13 cellular contexts compared by ENCODE assay signal in genomic region chr17:74970395-74970794, GRCh38. TPM values are rescaled to one million over a fixed set of nuclear protein-coding genes. Genes with fewer than 3 reads are reported as not detected.
A peak's percentile ranks its signal among the peaks of the same experiment; 100 is the strongest.
DNase-seq lines count a peak whose midpoint lies in the region; ATAC-seq and TF ChIP-seq lines count a peak whose summit lies in the region.
"Had no signal": no experiment of that assay in that cellular context is flagged by ENCODE, and none has a peak within 500 bp of the region (broad histone marks: within the 10 kb centered on the region; RNA-seq: fewer than 3 reads in every experiment).

No MANE protein-coding gene starts in this region.

- no peaks in the 10 kb centered on the region for H3K9me3 ChIP-seq in PC-3 (ENCODE audit: low read length)
- H3K9me3 ChIP-seq in liver (ENCODE audit: control insufficient read depth in 4 of 4, low read length in 3 of 4) = no peaks in the 10 kb centered on the region
- H3K9me3 ChIP-seq in skeletal muscle tissue (ENCODE audit: control insufficient read depth in 3 of 3, low read length in 3 of 3) = no peaks in the 10 kb centered on the region
- H3K9me3 ChIP-seq: BLaER1 treated with 17β-estradiol and CSF1 and Interleukin-3, amounts not matched to agents 10 nM and 100 nM had no signal

- no peaks in the 10 kb centered on the region for H3K9me2 ChIP-seq in PC-3 (replicated peaks; ENCODE audit: low read length)

- no peak for ATAC-seq in PC-3
- ATAC-seq: stimulated activated effector memory CD8-positive, alpha-beta T cell treated with anti-CD3 and anti-CD28 coated beads, Interleukin-12 subunit alpha, Interleukin-12 subunit beta, amount 100 ng/mL, for 72 hours had no signal

- TF ChIP-seq CTCF in PC-3 (conservative IDR thresholded peaks at IDR 0.05; ENCODE audit: low read depth, low read length) (no peak), dorsolateral prefrontal cortex (IDR thresholded peaks at IDR 0.05 in 54 of 56, conservative IDR thresholded peaks at IDR 0.05 in 2 of 56; ENCODE audit: low read depth in 1 of 56, partially characterized antibody in 56 of 56) (no peak), liver (IDR thresholded peaks at IDR 0.05; ENCODE audit: low read depth, low read length, missing input control) (no peak)

- peaks cover 36% of the 10 kb centered on the region for H3K4me1 ChIP-seq in PC-3 (ENCODE audit: insufficient read depth, low read length)
- H3K4me1 ChIP-seq in liver (ENCODE audit: control insufficient read depth in 4 of 4, insufficient read depth in 4 of 4, low read length in 3 of 4) = peaks cover 4 to 12% (median 5%) of the 10 kb centered on the region in 4 donors
- H3K4me1 ChIP-seq in skeletal muscle tissue (ENCODE audit: control insufficient read depth in 3 of 3, insufficient read depth in 3 of 3, low read length in 3 of 3) = peaks cover 4 to 9% (median 7%) of the 10 kb centered on the region in 3 donors

- H2AFZ ChIP-seq in PC-3 (ENCODE audit: low read length) = no peak overlapping the region

- DNase-seq in PC-3 (no peak), dorsolateral prefrontal cortex (no peak), HT-29 (ENCODE audit: low spot score) (no peak), D341Med (ENCODE audit: low spot score) (no peak), foreskin melanocyte (no peak), GM19238 (ENCODE audit: insufficient read length, low spot score) (no peak)
- DNase-seq: NCI-H226; retina; stimulated activated CD4-positive, alpha-beta T cell treated with anti-CD3 and anti-CD28 coated beads, Interleukin-4, amount 100 ng/mL, for 24 hours had no signal

- H3K27me3 ChIP-seq in PC-3 (ENCODE audit: low read length) (no peaks in the 10 kb centered on the region), dorsolateral prefrontal cortex (no peaks in the 10 kb centered on the region), liver (ENCODE audit: control insufficient read depth in 4 of 4, insufficient read depth in 4 of 4, low read length in 3 of 4) (peaks cover 0 to 3% (median 0%) of the 10 kb centered on the region in 4 donors), skeletal muscle tissue (ENCODE audit: control insufficient read depth in 3 of 3, insufficient read depth in 3 of 3, low read length in 3 of 3) (peaks cover 21 to 38% (median 38%) of the 10 kb centered on the region in 3 donors)

- no TSS peak for BruUV-seq in PC-3 (replicated peaks; lab: Mats Ljungman, UMichigan)

- H3K4me3 ChIP-seq in PC-3 (ENCODE audit: low read length) (no peak overlapping the region), dorsolateral prefrontal cortex (peak overlapping the region in 52 of 59 donors; percentile 55 to 97 (median 88)), liver (ENCODE audit: low read depth in 1 of 3, low read length in 3 of 3) (no peak overlapping the region), skeletal muscle tissue (ENCODE audit: low read length in 3 of 3) (peak overlapping the region; percentile 3 to 54 (median 51))
- H3K4me3 ChIP-seq: BLaER1 treated with 17β-estradiol and CSF1 and Interleukin-3, amounts not matched to agents 10 nM and 100 nM had no signal

- H3K79me2 ChIP-seq in PC-3 (ENCODE audit: low read length) = peaks cover 21% of the 10 kb centered on the region

- TF ChIP-seq RAD21 in liver (IDR thresholded peaks at IDR 0.05) = no peak

- CTCF ChIA-PET in PC-3 (lab: Charles Lee) = no interaction called here

- H3K36me3 ChIP-seq in PC-3 (ENCODE audit: low read depth, low read length) = no peaks in the 10 kb centered on the region
- no peaks in the 10 kb centered on the region for H3K36me3 ChIP-seq in liver (ENCODE audit: control insufficient read depth in 4 of 4, insufficient read depth in 3 of 4, low read depth in 1 of 4, low read length in 3 of 4)
- no peaks in the 10 kb centered on the region for H3K36me3 ChIP-seq in skeletal muscle tissue (ENCODE audit: control insufficient read depth in 3 of 3, insufficient read depth in 3 of 3, low read length in 3 of 3)
- H3K36me3 ChIP-seq: BLaER1 treated with 17β-estradiol and CSF1 and Interleukin-3, amounts not matched to agents 10 nM and 100 nM had no signal

- intact Hi-C loops in PC-3 (cut with micrococcal nuclease) = no loop called here
- intact Hi-C loops in dorsolateral prefrontal cortex (cut with DNase I) = no loop called here

- no peaks in the 10 kb centered on the region for H4K20me1 ChIP-seq in PC-3 (ENCODE audit: low read length)

- H3K4me2 ChIP-seq in PC-3 (ENCODE audit: low read length) = peak overlapping the region; percentile 96

- WGBS in liver = 80% methylated on average over 3 of the region's 3 CpGs

- POLR2A ChIA-PET in PC-3 (lab: Charles Lee; ENCODE audit: unreplicated experiment) = no interaction called here

- H3K9ac ChIP-seq in PC-3 (ENCODE audit: low read length) (no peak overlapping the region), liver (ENCODE audit: low read depth in 1 of 2, low read length in 2 of 2) (no peak overlapping the region), skeletal muscle tissue (ENCODE audit: low read depth in 1 of 3, low read length in 3 of 3) (peak overlapping the region in 1 of 3 donors; percentile 25)
- H3K9ac ChIP-seq: BLaER1 treated with 17β-estradiol and CSF1 and Interleukin-3, amounts not matched to agents 10 nM and 100 nM had no signal

- H3K27ac ChIP-seq in PC-3 (ENCODE audit: low read length) = no peak overlapping the region
- H3K27ac ChIP-seq in dorsolateral prefrontal cortex = peak overlapping the region in 53 of 59 donors; percentile 20 to 97 (median 93)
- H3K27ac ChIP-seq in liver (ENCODE audit: low read depth in 1 of 2, low read length in 2 of 2) = no peak overlapping the region
- H3K27ac ChIP-seq in skeletal muscle tissue (ENCODE audit: low read depth, low read length) = no peak overlapping the region
- H3K27ac ChIP-seq: BLaER1 treated with 17β-estradiol and CSF1 and Interleukin-3, amounts not matched to agents 10 nM and 100 nM had no signal

- H3F3A ChIP-seq in PC-3 (ENCODE audit: low read length, unreplicated experiment) = no peaks in the 10 kb centered on the region

TF ChIP-seq in liver, 16 proteins besides CTCF, POLR2A, EP300 and RAD21:
- peak; percentile 71 for TF ChIP-seq NR2F2 (IDR thresholded peaks at IDR 0.05)
- TF ChIP-seq HNF4G (IDR thresholded peaks at IDR 0.05) = no peak
- no peak for TF ChIP-seq FOXA2 (IDR thresholded peaks at IDR 0.05)

RNA-seq across cellular contexts. Expression of gene HID1, which starts 2.2 kb away (rescaled TPM):
- total RNA-seq in PC-3 (2014; rRNA removed) (40.6 and 51.0 TPM in 2 replicates), dorsolateral prefrontal cortex (100 to 1,000 TPM in 81 of 120 experiments, 10 to 100 TPM in 39; 70.3 to 228 (median 111) TPM), liver (1 to 10 TPM; 2.7 to 6.2 TPM), skeletal muscle tissue (3.7 TPM)
- 1 to 10 TPM; 3.5 to 3.8 TPM for polyA plus RNA-seq in liver
- total RNA-seq in HT-29 (2014; rRNA removed; shearing (Covaris generic)) = 27.5 and 36.2 TPM in 2 replicates

RNA-seq across cellular contexts. Expression of gene CDR2L, which starts 17.0 kb away (rescaled TPM):
- total RNA-seq in PC-3 (2014; rRNA removed) = 35.8 and 50.9 TPM in 2 replicates
- total RNA-seq in dorsolateral prefrontal cortex = 10 to 100 TPM; 11.9 to 63.9 (median 22.6) TPM
- total RNA-seq in liver = 1 to 10 TPM in 1 of 2 donors, under 1 TPM in 1; 0.70 to 1.5 TPM
- 1 to 10 TPM in 1 of 2 donors, under 1 TPM in 1; 0.78 to 1.1 TPM for polyA plus RNA-seq in liver
- 2.6 TPM for total RNA-seq in skeletal muscle tissue
- total RNA-seq in HT-29 (2014; rRNA removed; shearing (Covaris generic)) = 10.2 and 10.6 TPM in 2 replicates

RNA-seq across cellular contexts. Expression of gene OTOP3, which starts 34.7 kb away (rescaled TPM):
- total RNA-seq in PC-3 (2014; rRNA removed) (not detected in 2 replicates), dorsolateral prefrontal cortex (not detected), liver (not detected), skeletal muscle tissue (not detected)
- polyA plus RNA-seq in liver = not detected
- total RNA-seq in HT-29 (2014; rRNA removed; shearing (Covaris generic)) = not detected in 2 replicates

RNA-seq across cellular contexts. Expression of gene MRPL58, which starts 42.1 kb away (rescaled TPM):
- 151 and 195 TPM in 2 replicates for total RNA-seq in PC-3 (2014; rRNA removed)
- 10 to 100 TPM; 11.3 to 30.9 (median 21.5) TPM for total RNA-seq in dorsolateral prefrontal cortex
- total RNA-seq in liver = 10 to 100 TPM; 20.5 to 29.9 TPM
- polyA plus RNA-seq in liver = 10 to 100 TPM; 36.9 to 47.0 TPM
- 20.9 TPM for total RNA-seq in skeletal muscle tissue
- 61.7 and 66.4 TPM in 2 replicates for total RNA-seq in HT-29 (2014; rRNA removed; shearing (Covaris generic))

RNA-seq across cellular contexts. Expression of gene OTOP2, which starts 46.3 kb away (rescaled TPM):
- total RNA-seq in PC-3 (2014; rRNA removed) = not detected in 2 replicates
- total RNA-seq in dorsolateral prefrontal cortex = not detected
- not detected for total RNA-seq in liver
- polyA plus RNA-seq in liver = not detected
- not detected for total RNA-seq in skeletal muscle tissue
- not detected in 2 replicates for total RNA-seq in HT-29 (2014; rRNA removed; shearing (Covaris generic))

Comparison
In these comparisons a context has a peak if more than half of its experiments do, and no peak if none do; other contexts are left out.
1. H3K27ac ChIP-seq: peak in dorsolateral prefrontal cortex (53 of 59); none in PC-3 (single experiment), liver (0 of 2) and skeletal muscle tissue (single experiment).
2. H3K4me3 ChIP-seq: peak in dorsolateral prefrontal cortex (52 of 59) and skeletal muscle tissue (3 of 3); none in PC-3 (single experiment) and liver (0 of 3).